8 cellular contexts compared by ENCODE assay signal in genomic region chr3:150409527-150410310, GRCh38. TPM values are rescaled to one million over a fixed set of nuclear protein-coding genes. Genes with fewer than 3 reads are reported as not detected.
DNase-seq lines count a peak whose midpoint lies in the region; ATAC-seq and TF ChIP-seq lines count a peak whose summit lies in the region.

No MANE protein-coding gene starts in this region.

- H3K9me3 ChIP-seq in left ventricle myocardium inferior (replicated peaks) (no peaks in the 10 kb centered on the region), prostate gland (no peaks in the 10 kb centered on the region)

- H3K27ac ChIP-seq in adipose tissue (ENCODE audit: low read depth, low read length) = peak overlapping the region; percentile 55
- H3K27ac ChIP-seq in left ventricle myocardium inferior (replicated peaks) = peak overlapping the region; percentile 100
- peak overlapping the region; percentile 99 to 100 for H3K27ac ChIP-seq in prostate gland

- peaks cover 78% of the 10 kb centered on the region for H3K4me1 ChIP-seq in left ventricle myocardium inferior
- H3K4me1 ChIP-seq in prostate gland (replicated peaks) = no peaks in the 10 kb centered on the region

- H3K4me3 ChIP-seq in Jurkat, Clone E6-1 (ENCODE audit: low read length) = peak overlapping the region; percentile 73
- H3K4me3 ChIP-seq in left ventricle myocardium inferior (peak overlapping the region; percentile 88), prostate gland (peak overlapping the region; percentile 58 to 74)

- DNase-seq in DMS53 treated with DMSO at 0.1 percent for 48 hours (lab: John Stamatoyannopoulos, UW; ENCODE audit: unreplicated experiment) (peak; percentile 32), left ventricle myocardium inferior (peak; percentile 78), prostate gland (ENCODE audit: low spot score) (peak; percentile 65)
- DNase-seq in Jurkat, Clone E6-1 (ENCODE audit: low read depth, low spot score) = no peak

- H3K36me3 ChIP-seq in left ventricle myocardium inferior = no peaks in the 10 kb centered on the region
- H3K36me3 ChIP-seq in prostate gland = no peaks in the 10 kb centered on the region

- peak; percentile 4 for TF ChIP-seq POLR2A in prostate gland (IDR thresholded peaks at IDR 0.05)

- intact Hi-C loops in left ventricle myocardium inferior (cut with micrococcal nuclease) (loop anchor here (10.0 kb wide), 1 partner anchor 85 kb away; no protein-coding TSS in a partner anchor), prostate gland (cut with DNase I) (loop anchor here (2.0 to 5.0 kb wide), 6 partner anchors 39 to 441 kb away; partner anchors contain the start of genes SELENOT and SIAH2)

- 0 to 1% (median 0%) methylated on average over 71 of the region's 71 CpGs for WGBS in adipose tissue, 3 donors
- WGBS in prostate gland = under 1% methylated on average over 62 of the region's 71 CpGs

- TF ChIP-seq CTCF in left ventricle myocardium inferior (IDR thresholded peaks at IDR 0.05; ENCODE audit: borderline replicate concordance) (peak; percentile 68), prostate gland (IDR thresholded peaks at IDR 0.05) (peak; percentile 11 to 77 (median 52))

- H3K27me3 ChIP-seq in left ventricle myocardium inferior (ENCODE audit: low read depth) (no peaks in the 10 kb centered on the region), prostate gland (replicated peaks; ENCODE audit: insufficient read depth) (no peaks in the 10 kb centered on the region)

- peak; percentile 30 for ATAC-seq in GM21447 (IDR thresholded peaks at IDR 0.05; ENCODE audit: unreplicated experiment)
- peak; percentile 44 for ATAC-seq in SK-N-SH treated with all-trans-retinoic acid at 6 μM for 48 hours
- no peak for ATAC-seq in GM18870 (IDR thresholded peaks at IDR 0.05; ENCODE audit: unreplicated experiment)

TF ChIP-seq in SK-N-SH treated with all-trans-retinoic acid at 6 μM for 48 hours, 23 proteins besides CTCF, POLR2A, EP300 and RAD21:
- TF ChIP-seq ZC3H10 (CRISPR knock-in tag; IDR thresholded peaks at IDR 0.05) (no peak), ZNF8 (CRISPR knock-in tag; IDR thresholded peaks at IDR 0.05) (no peak), OSR1 (CRISPR knock-in tag; IDR thresholded peaks at IDR 0.05) (no peak), PATZ1 (CRISPR knock-in tag; IDR thresholded peaks at IDR 0.05; ENCODE audit: borderline replicate concordance) (no peak), GLIS3 (CRISPR knock-in tag; IDR thresholded peaks at IDR 0.05) (no peak), TSHZ2 (CRISPR knock-in tag; IDR thresholded peaks at IDR 0.05) (no peak), ZNF565 (CRISPR knock-in tag; conservative IDR thresholded peaks at IDR 0.05; ENCODE audit: low read depth) (no peak), ZFP30 (CRISPR knock-in tag; IDR thresholded peaks at IDR 0.05) (no peak), TOX (CRISPR knock-in tag; IDR thresholded peaks at IDR 0.05; ENCODE audit: borderline replicate concordance) (no peak), CSDC2 (CRISPR knock-in tag; IDR thresholded peaks at IDR 0.05) (no peak), POU6F1 (CRISPR knock-in tag; IDR thresholded peaks at IDR 0.05; ENCODE audit: borderline replicate concordance, low read depth) (no peak)

RNA-seq across cellular contexts. Expression of gene TSC22D2, which starts 1.6 kb away (rescaled TPM):
- 5.8 TPM for polyA plus RNA-seq in Jurkat, Clone E6-1 (2012; ENCODE audit: insufficient read depth, insufficient read length)
- 10 to 100 TPM in 2 of 3 donors, 1 to 10 TPM in 1; 3.1 to 17.2 (median 16.8) TPM for polyA plus RNA-seq in adipose tissue
- 21.9 TPM for total RNA-seq in left ventricle myocardium inferior
- total RNA-seq in prostate gland = 10 to 100 TPM in 1 of 2 donors, 1 to 10 TPM in 1; 9.6 to 29.2 TPM
